In genomic region chr2:18455256-18455862, GRCh38 we compare ENCODE assay signal across 12 cellular contexts.
DNase-seq lines count a peak whose midpoint lies in the region; ATAC-seq, FAIRE-seq and TF ChIP-seq lines count a peak whose summit lies in the region.
"Had no signal": no experiment of that assay in that cellular context is flagged by ENCODE, and none has a peak within 500 bp of the region (broad histone marks: within the 10 kb centered on the region; RNA-seq: fewer than 3 reads in every experiment).

No MANE protein-coding gene starts in this region.

- FAIRE-seq in frontal cortex (lab: Jason Lieb, UNC) = no peak
- FAIRE-seq: A204.1, GM19239, islet of Langerhans had no signal

- TF ChIP-seq CTCF in WTC11 (IDR thresholded peaks at IDR 0.05) (no peak), right atrium auricular region (IDR thresholded peaks at IDR 0.05) (peak in 1 of 2 donors; percentile 48), thyroid gland (IDR thresholded peaks at IDR 0.05) (no peak), GM13977 (IDR thresholded peaks at IDR 0.05; ENCODE audit: extremely low read depth, insufficient read depth, missing control alignments) (no peak)

- peaks cover 4% of the 10 kb centered on the region; the same call in 1 of the 2 replicates for H3K36me3 Mint-ChIP-seq in WTC11
- H3K36me3 Mint-ChIP-seq: activated naive CD8-positive, alpha-beta T cell treated with anti-CD3 and anti-CD28 coated beads, Interleukin-2, amount 10 ng/mL, durations not matched to agents 7 days and 5 days had no signal

- POLR2A ChIA-PET in WTC11 (lab: Charles Lee) = no interaction called here

- no peak for TF ChIP-seq POLR2A in thyroid gland (IDR thresholded peaks at IDR 0.05)

- H3K4me1 Mint-ChIP-seq in WTC11 = peaks cover 22% of the 10 kb centered on the region
- H3K4me1 Mint-ChIP-seq: activated naive CD8-positive, alpha-beta T cell treated with anti-CD3 and anti-CD28 coated beads, Interleukin-2, amount 10 ng/mL, durations not matched to agents 7 days and 5 days had no signal

- intact Hi-C loops in thyroid gland (cut with DNase I) = no loop called here

- in situ Hi-C loops in GM13977 (cut with MboI; ENCODE audit: low pct_unique_long_range_greater_than_20kb, low sequenced_read_pairs, unreplicated experiment) = no loop called here

- no peaks in the 10 kb centered on the region for H3K9me3 ChIP-seq in right atrium auricular region
- H3K9me3 ChIP-seq in thyroid gland = no peaks in the 10 kb centered on the region

- WGBS in thyroid gland, 2 donors = 62 to 64% methylated on average over 5 of the region's 5 CpGs

- H3K27ac ChIP-seq in right atrium auricular region = peak overlapping the region; percentile 42 to 72
- H3K27ac ChIP-seq in thyroid gland = peak overlapping the region; percentile 5 to 42 (median 6)

- H3K27me3 Mint-ChIP-seq in WTC11 (ENCODE audit: low read depth) = no peaks in the 10 kb centered on the region; the same call in 1 of the 2 replicates

- peak overlapping the region; percentile 62 for H3K27ac Mint-ChIP-seq in WTC11
- H3K27ac Mint-ChIP-seq: activated naive CD8-positive, alpha-beta T cell treated with anti-CD3 and anti-CD28 coated beads, Interleukin-2, amount 10 ng/mL, durations not matched to agents 7 days and 5 days had no signal

- H3K4me1 ChIP-seq in right atrium auricular region (peaks cover 0 to 15% of the 10 kb centered on the region in 2 donors), thyroid gland (peaks cover 0 to 3% of the 10 kb centered on the region in 2 donors)

- CTCF ChIA-PET in WTC11 (lab: Charles Lee) = interaction anchor here (1.0 to 2.2 kb wide), 2 partner anchors 9 to 68 kb away, joined by 4 to 9 read pairs; no protein-coding TSS in a partner anchor

- no peaks in the 10 kb centered on the region for H3K36me3 ChIP-seq in right atrium auricular region
- no peaks in the 10 kb centered on the region for H3K36me3 ChIP-seq in thyroid gland

- H3K27me3 ChIP-seq in right atrium auricular region = no peaks in the 10 kb centered on the region
- H3K27me3 ChIP-seq in thyroid gland = no peaks in the 10 kb centered on the region

- no peak overlapping the region for H3K4me3 Mint-ChIP-seq in WTC11
- H3K4me3 Mint-ChIP-seq: activated naive CD8-positive, alpha-beta T cell treated with anti-CD3 and anti-CD28 coated beads, Interleukin-2, amount 10 ng/mL, durations not matched to agents 7 days and 5 days had no signal

- DNase-seq in DMS 273 (lab: John Stamatoyannopoulos, UW; ENCODE audit: unreplicated experiment) (peak; percentile 6), DMS 273 treated with DMSO at 0.1 percent for 48 hours (lab: John Stamatoyannopoulos, UW) (no peak), WTC11 (ENCODE audit: low spot score) (peak; percentile 41), right atrium auricular region (ENCODE audit: low spot score) (no peak), thyroid gland (no peak), frontal cortex (ENCODE audit: low spot score in 2 of 2) (no peak), GM13977 (ENCODE audit: low spot score) (no peak)
- DNase-seq: activated naive CD8-positive, alpha-beta T cell treated with anti-CD3 and anti-CD28 coated beads, Interleukin-2, amount 10 ng/mL, durations not matched to agents 7 days and 5 days had no signal

- H3K4me3 ChIP-seq in right atrium auricular region = no peak overlapping the region
- no peak overlapping the region for H3K4me3 ChIP-seq in thyroid gland (replicated peaks in 1 of 3)

- ATAC-seq in WTC11 = peak; percentile 85
- ATAC-seq in HG02678 (IDR thresholded peaks at IDR 0.05; ENCODE audit: unreplicated experiment) = no peak

- peaks cover 8% of the 10 kb centered on the region for H3K9me3 Mint-ChIP-seq in WTC11

TF ChIP-seq in WTC11, 78 proteins besides CTCF, POLR2A, EP300 and RAD21:
- TF ChIP-seq GABPB1 (CRISPR knock-in tag; IDR thresholded peaks at IDR 0.05) (no peak), ZNF317 (CRISPR knock-in tag; IDR thresholded peaks at IDR 0.05; ENCODE audit: borderline replicate concordance, low read depth) (no peak), RORB (CRISPR knock-in tag; IDR thresholded peaks at IDR 0.05) (no peak), SP1 (CRISPR knock-in tag; conservative IDR thresholded peaks at IDR 0.05) (no peak), TCF7 (CRISPR knock-in tag; IDR thresholded peaks at IDR 0.05; ENCODE audit: low read depth) (no peak), PREB (CRISPR knock-in tag; IDR thresholded peaks at IDR 0.05; ENCODE audit: borderline replicate concordance) (no peak), ELF4 (CRISPR knock-in tag; IDR thresholded peaks at IDR 0.05; ENCODE audit: low read depth) (no peak), IRF1 (CRISPR knock-in tag; IDR thresholded peaks at IDR 0.05) (no peak), SMAD4 (CRISPR knock-in tag; IDR thresholded peaks at IDR 0.05) (no peak), ZNF263 (CRISPR knock-in tag; IDR thresholded peaks at IDR 0.05; ENCODE audit: low read depth) (no peak), NFATC4 (CRISPR knock-in tag; IDR thresholded peaks at IDR 0.05) (no peak), PRRX2 (CRISPR knock-in tag; IDR thresholded peaks at IDR 0.05) (no peak), ZSCAN18 (CRISPR knock-in tag; IDR thresholded peaks at IDR 0.05) (no peak), ZNF232 (CRISPR knock-in tag; IDR thresholded peaks at IDR 0.05) (no peak)
TF ChIP-seq in WTC11: peak in this region for 0.

Comparison
In these comparisons a context has a peak if more than half of its experiments do, and no peak if none do; other contexts are left out.
1. DNase-seq: peak in DMS 273 (single experiment) and WTC11 (single experiment); none in DMS 273 treated with DMSO at 0.1 percent for 48 hours (single experiment), right atrium auricular region (single experiment), thyroid gland (0 of 2), frontal cortex (0 of 2) and GM13977 (single experiment).